1 cellular context compared by ENCODE assay signal in genomic region chr2:176753752-176754474, GRCh38.
TF ChIP-seq lines count a peak whose summit lies in the region.

No MANE protein-coding gene starts in this region.

TF ChIP-seq in GM23338, 12 proteins besides CTCF, POLR2A, EP300 and RAD21 (continued from another document):
- TF ChIP-seq ZNF462 (CRISPR knock-in tag; IDR thresholded peaks at IDR 0.05) (no peak), EZH2 (IDR thresholded peaks at IDR 0.05; ENCODE audit: low read depth, unreplicated experiment) (no peak), NANOG (IDR thresholded peaks at IDR 0.05; ENCODE audit: borderline replicate concordance) (no peak)
TF ChIP-seq in GM23338: peak in this region for 0.
